Comparison of ENCODE assay signal across 1 cellular context in the genomic region with DNA sequence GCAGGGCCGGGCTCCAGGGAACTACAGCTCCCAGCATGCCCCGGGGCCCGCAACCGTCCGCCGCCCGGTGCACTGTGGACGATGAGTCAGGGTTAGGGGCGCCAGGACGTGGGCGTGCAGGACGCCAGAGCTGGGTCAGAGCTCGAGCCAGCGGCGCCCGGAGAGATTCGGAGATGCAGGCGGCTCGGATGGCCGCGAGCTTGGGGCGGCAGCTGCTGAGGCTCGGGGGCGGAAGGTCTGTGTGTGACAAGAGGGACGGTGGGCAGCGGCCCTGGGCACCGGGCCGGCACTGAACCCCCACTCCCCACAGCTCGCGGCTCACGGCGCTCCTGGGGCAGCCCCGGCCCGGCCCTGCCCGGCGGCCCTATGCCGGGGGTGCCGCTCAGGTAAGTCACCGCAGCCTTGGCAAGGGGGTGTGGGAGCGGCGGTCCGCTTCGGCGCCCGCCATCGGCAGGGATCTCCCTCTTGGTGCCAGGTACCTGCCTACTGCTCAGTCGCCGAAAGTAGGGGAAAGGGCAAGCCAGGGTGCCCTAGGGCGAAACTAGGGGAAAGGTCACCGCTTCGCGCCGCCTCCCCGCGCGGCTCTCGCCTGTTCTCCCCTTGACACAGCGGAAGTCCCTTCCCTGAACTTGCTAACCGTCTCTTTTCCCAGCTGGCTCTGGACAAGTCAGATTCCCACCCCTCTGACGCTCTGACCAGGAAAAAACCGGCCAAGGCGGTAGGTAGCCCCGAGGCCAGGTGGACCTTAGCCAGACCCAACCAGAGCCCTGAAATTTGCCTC.
TF ChIP-seq lines count a peak whose summit lies in the region.

TSS of gene ACADVL (plus strand) at position 127 of the 781 bp plus-strand sequence. CDS start at position 174, 47 bp downstream.
TSS of gene DLG4 (minus strand) at position 25 of the 781 bp plus-strand sequence.

TF ChIP-seq in WTC11, 78 proteins besides CTCF, POLR2A, EP300 and RAD21 (continued from another document and continues in another):
- TF ChIP-seq ATF6 (CRISPR knock-in tag; IDR thresholded peaks at IDR 0.05) (no peak), PRDM15 (CRISPR knock-in tag; IDR thresholded peaks at IDR 0.05) (peak; percentile 76), CDX4 (CRISPR knock-in tag; IDR thresholded peaks at IDR 0.05; ENCODE audit: borderline replicate concordance) (no peak; the same call in 1 of the 2 replicates), OVOL2 (CRISPR knock-in tag; IDR thresholded peaks at IDR 0.05; ENCODE audit: borderline replicate concordance) (no peak), CBFB (CRISPR knock-in tag; IDR thresholded peaks at IDR 0.05; ENCODE audit: low read depth) (no peak), NFE2L1 (CRISPR knock-in tag; IDR thresholded peaks at IDR 0.05) (no peak; the same call in 1 of the 2 replicates), AR (CRISPR knock-in tag; IDR thresholded peaks at IDR 0.05) (no peak), ZNF281 (CRISPR knock-in tag; IDR thresholded peaks at IDR 0.05) (no peak), ZNF263 (CRISPR knock-in tag; IDR thresholded peaks at IDR 0.05; ENCODE audit: low read depth) (no peak), ZBTB43 (CRISPR knock-in tag; IDR thresholded peaks at IDR 0.05) (no peak), ZNF423 (CRISPR knock-in tag; IDR thresholded peaks at IDR 0.05) (no peak), ESRRA (CRISPR knock-in tag; IDR thresholded peaks at IDR 0.05; ENCODE audit: borderline replicate concordance) (no peak), ZNF416 (CRISPR knock-in tag; IDR thresholded peaks at IDR 0.05) (peak; percentile 89), CREB1 (CRISPR knock-in tag; IDR thresholded peaks at IDR 0.05) (no peak), ELF4 (CRISPR knock-in tag; IDR thresholded peaks at IDR 0.05; ENCODE audit: low read depth) (0 out of 2 replicates have a peak, but pooled peaks have one; percentile 18), FOXP4 (CRISPR knock-in tag; IDR thresholded peaks at IDR 0.05) (no peak; the same call in 1 of the 2 replicates), TP53 (CRISPR knock-in tag; IDR thresholded peaks at IDR 0.05) (no peak), JUN (CRISPR knock-in tag; IDR thresholded peaks at IDR 0.05) (no peak; the same call in 1 of the 2 replicates), SMAD4 (CRISPR knock-in tag; IDR thresholded peaks at IDR 0.05) (no peak), ZNF232 (CRISPR knock-in tag; IDR thresholded peaks at IDR 0.05) (no peak), PREB (CRISPR knock-in tag; IDR thresholded peaks at IDR 0.05; ENCODE audit: borderline replicate concordance) (no peak), ETV6 (CRISPR knock-in tag; IDR thresholded peaks at IDR 0.05) (no peak; the same call in none of the 2 replicates), HMGA2 (CRISPR knock-in tag; IDR thresholded peaks at IDR 0.05) (no peak; the same call in 1 of the 2 replicates), GTF2I (CRISPR knock-in tag; conservative IDR thresholded peaks at IDR 0.05) (no peak), MXD4 (CRISPR knock-in tag; IDR thresholded peaks at IDR 0.05; ENCODE audit: borderline replicate concordance) (no peak), JAZF1 (CRISPR knock-in tag; IDR thresholded peaks at IDR 0.05) (no peak), GRHL2 (CRISPR knock-in tag; IDR thresholded peaks at IDR 0.05; ENCODE audit: insufficient replicate concordance, severe bottlenecking) (no peak)
- TF ChIP-seq, protein P1, sequence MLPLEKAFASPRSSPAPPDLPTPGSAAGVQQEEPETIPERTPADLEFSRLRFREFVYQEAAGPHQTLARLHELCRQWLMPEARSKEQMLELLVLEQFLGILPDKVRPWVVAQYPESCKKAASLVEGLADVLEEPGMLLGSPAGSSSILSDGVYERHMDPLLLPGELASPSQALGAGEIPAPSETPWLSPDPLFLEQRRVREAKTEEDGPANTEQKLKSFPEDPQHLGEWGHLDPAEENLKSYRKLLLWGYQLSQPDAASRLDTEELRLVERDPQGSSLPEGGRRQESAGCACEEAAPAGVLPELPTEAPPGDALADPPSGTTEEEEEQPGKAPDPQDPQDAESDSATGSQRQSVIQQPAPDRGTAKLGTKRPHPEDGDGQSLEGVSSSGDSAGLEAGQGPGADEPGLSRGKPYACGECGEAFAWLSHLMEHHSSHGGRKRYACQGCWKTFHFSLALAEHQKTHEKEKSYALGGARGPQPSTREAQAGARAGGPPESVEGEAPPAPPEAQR (CRISPR knock-in tag; IDR thresholded peaks at IDR 0.05): no peak
- TF ChIP-seq, protein P2, sequence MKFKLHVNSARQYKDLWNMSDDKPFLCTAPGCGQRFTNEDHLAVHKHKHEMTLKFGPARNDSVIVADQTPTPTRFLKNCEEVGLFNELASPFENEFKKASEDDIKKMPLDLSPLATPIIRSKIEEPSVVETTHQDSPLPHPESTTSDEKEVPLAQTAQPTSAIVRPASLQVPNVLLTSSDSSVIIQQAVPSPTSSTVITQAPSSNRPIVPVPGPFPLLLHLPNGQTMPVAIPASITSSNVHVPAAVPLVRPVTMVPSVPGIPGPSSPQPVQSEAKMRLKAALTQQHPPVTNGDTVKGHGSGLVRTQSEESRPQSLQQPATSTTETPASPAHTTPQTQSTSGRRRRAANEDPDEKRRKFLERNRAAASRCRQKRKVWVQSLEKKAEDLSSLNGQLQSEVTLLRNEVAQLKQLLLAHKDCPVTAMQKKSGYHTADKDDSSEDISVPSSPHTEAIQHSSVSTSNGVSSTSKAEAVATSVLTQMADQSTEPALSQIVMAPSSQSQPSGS (CRISPR knock-in tag; IDR thresholded peaks at IDR 0.05; ENCODE audit: borderline replicate concordance, low read depth): no peak
- TF ChIP-seq, protein P3, sequence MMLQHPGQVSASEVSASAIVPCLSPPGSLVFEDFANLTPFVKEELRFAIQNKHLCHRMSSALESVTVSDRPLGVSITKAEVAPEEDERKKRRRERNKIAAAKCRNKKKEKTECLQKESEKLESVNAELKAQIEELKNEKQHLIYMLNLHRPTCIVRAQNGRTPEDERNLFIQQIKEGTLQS (CRISPR knock-in tag; conservative IDR thresholded peaks at IDR 0.05): no peak
